In the genomic region with DNA sequence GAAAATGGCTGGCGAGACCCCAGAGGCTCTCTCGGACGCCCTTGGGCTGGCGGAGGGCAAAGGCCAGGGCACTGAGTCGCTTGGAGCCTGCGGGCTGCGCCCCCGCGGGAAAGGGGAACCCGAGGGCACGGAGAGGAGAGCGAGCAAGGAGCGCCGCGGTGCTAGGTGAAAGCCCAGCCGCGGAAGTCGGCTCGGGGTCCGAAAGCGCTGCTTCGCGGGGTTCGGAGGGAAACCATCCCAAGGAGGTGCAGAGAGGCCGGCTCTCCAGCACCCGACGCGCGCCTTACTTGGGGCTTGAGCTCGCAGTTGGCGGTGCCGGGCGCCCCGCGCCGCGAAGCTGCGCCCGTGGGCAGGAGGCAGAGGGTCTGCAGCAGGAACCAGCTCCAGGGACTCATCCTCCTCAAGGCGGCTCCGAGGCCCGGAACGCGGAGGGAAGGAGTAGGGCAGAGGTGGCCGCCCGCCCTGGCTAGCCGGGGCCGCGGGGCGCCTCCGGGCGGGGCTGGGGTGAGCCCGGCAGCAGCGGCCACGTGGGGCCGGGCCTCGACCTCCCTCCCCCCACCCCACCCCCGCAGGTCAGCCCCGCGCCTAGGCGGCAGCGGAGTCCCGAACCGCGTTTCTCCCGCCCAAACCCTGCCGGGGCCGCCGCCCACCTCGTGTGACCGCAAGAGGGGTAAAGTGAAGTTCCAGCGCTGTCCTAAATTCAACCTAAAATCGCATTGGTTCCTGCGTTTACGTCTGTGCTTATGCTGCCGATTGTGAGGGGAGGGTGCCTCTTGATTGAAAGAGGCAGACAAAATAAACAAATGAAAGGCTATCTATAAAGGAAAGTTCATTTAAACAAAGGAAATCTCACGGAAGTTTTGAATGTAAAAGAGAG, we compare ENCODE assay signal across 8 cellular contexts. TPM values are rescaled to one million over a fixed set of nuclear protein-coding genes. Genes with fewer than 3 reads are reported as not detected.
DNase-seq lines count a peak whose midpoint lies in the region; ATAC-seq, FAIRE-seq and TF ChIP-seq lines count a peak whose summit lies in the region.

A gene with protein sequence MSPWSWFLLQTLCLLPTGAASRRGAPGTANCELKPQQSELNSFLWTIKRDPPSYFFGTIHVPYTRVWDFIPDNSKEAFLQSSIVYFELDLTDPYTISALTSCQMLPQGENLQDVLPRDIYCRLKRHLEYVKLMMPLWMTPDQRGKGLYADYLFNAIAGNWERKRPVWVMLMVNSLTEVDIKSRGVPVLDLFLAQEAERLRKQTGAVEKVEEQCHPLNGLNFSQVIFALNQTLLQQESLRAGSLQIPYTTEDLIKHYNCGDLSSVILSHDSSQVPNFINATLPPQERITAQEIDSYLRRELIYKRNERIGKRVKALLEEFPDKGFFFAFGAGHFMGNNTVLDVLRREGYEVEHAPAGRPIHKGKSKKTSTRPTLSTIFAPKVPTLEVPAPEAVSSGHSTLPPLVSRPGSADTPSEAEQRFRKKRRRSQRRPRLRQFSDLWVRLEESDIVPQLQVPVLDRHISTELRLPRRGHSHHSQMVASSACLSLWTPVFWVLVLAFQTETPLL (minus strand): TSS at position 440 of the 877 bp plus-strand sequence. CDS start 45 bp downstream, at position 395.

- TF ChIP-seq CTCF in RWPE1 (conservative IDR thresholded peaks at IDR 0.05; ENCODE audit: low read depth) (no peak), astrocyte (IDR thresholded peaks at IDR 0.05; ENCODE audit: insufficient read depth, low read depth, low read length) (no peak)

- ATAC-seq in HG03097 (IDR thresholded peaks at IDR 0.05; ENCODE audit: low FRiP score, unreplicated experiment) (no peak), HG03280 (IDR thresholded peaks at IDR 0.05; ENCODE audit: unreplicated experiment) (no peak), GM18861 (IDR thresholded peaks at IDR 0.05; ENCODE audit: unreplicated experiment) (no peak)

- peaks cover 16% of the 10 kb centered on the region for H3K4me1 Mint-ChIP-seq in astrocyte (ENCODE audit: low read depth, unreplicated experiment)

- H3K27me3 ChIP-seq in astrocyte (ENCODE audit: insufficient read depth, low read length): peaks cover 30% of the 10 kb centered on the region

- H3K36me3 Mint-ChIP-seq in astrocyte (ENCODE audit: low read depth, unreplicated experiment): no peaks in the 10 kb centered on the region

- H3K9me3 Mint-ChIP-seq in astrocyte (ENCODE audit: unreplicated experiment): no peaks in the 10 kb centered on the region

- H3K4me3 Mint-ChIP-seq in astrocyte (ENCODE audit: unreplicated experiment): peak within 1 kb of the TSS; percentile 86

- H3K4me2 ChIP-seq in astrocyte (ENCODE audit: low read length): peak within 1 kb of the TSS; percentile 94

- H3K36me3 ChIP-seq in astrocyte (ENCODE audit: insufficient read depth, low read length): no peaks in the 10 kb centered on the region

- H3K9me3 ChIP-seq in astrocyte (ENCODE audit: insufficient read depth, low read depth, low read length): no peaks in the 10 kb centered on the region

- H4K20me1 ChIP-seq in astrocyte (ENCODE audit: insufficient read depth, low read length): no peaks in the 10 kb centered on the region

- CTCF ChIA-PET in RWPE1 (lab: Yijun Ruan, JAX): interaction anchor here (0.7 to 2.1 kb wide), 4 partner anchors 16 to 832 kb away, joined by 3 to 6 read pairs (median 5); no protein-coding TSS in a partner anchor

- H2AFZ ChIP-seq in astrocyte (ENCODE audit: low read depth, low read length): peak within 1 kb of the TSS; percentile 77

- DNase-seq in GM19238 (ENCODE audit: insufficient read length, low spot score) (peak; percentile 23), RWPE1 (ENCODE audit: low spot score) (no peak), astrocyte (ENCODE audit: low read depth) (no peak), iPS-NIHi7 (ENCODE audit: extremely low spot score) (peak; percentile 63)
- DNase-seq in stimulated activated CD4-positive, alpha-beta T cell treated with anti-CD3 and anti-CD28 coated beads, Interleukin-1b, Interleukin-23, amount 100 ng/mL, for 4 hours (ENCODE audit: low read depth in 2 of 2): peak; percentile 41 to 47

- peak within 1 kb of the TSS; percentile 53 for H3K9ac ChIP-seq in astrocyte (ENCODE audit: low read length)

- POLR2A ChIA-PET in RWPE1 (lab: Yijun Ruan, JAX; ENCODE audit: low non-redundant PET): no interaction called here

- H3K4me3 ChIP-seq in astrocyte (ENCODE audit: insufficient read depth, low read depth, low read length): peak within 1 kb of the TSS; percentile 61

- FAIRE-seq in astrocyte (lab: Jason Lieb, UNC): no peak

- no peaks in the 10 kb centered on the region for H3K79me2 ChIP-seq in astrocyte (ENCODE audit: insufficient read depth, low read length)

- peaks cover 68% of the 10 kb centered on the region for H3K27me3 Mint-ChIP-seq in astrocyte (ENCODE audit: low read depth, unreplicated experiment)

- H3K4me1 ChIP-seq in astrocyte (ENCODE audit: insufficient read depth, low read length): peaks cover 21% of the 10 kb centered on the region

- peak within 1 kb of the TSS; percentile 67 for H3K27ac Mint-ChIP-seq in astrocyte (ENCODE audit: unreplicated experiment)

- H3K27ac ChIP-seq in RWPE1 (peak within 1 kb of the TSS; percentile 61), astrocyte (ENCODE audit: low read depth, low read length) (no peak within 1 kb of the TSS)

RNA-seq across cellular contexts. Expression of the gene that starts here (rescaled TPM):
- 2.6 and 3.2 TPM in 2 replicates for total RNA-seq in astrocyte

Comparison
In these comparisons a context has a peak if more than half of its experiments do, and no peak if none do; other contexts are left out.
1. DNase-seq: peak in GM19238 (single experiment), iPS-NIHi7 (single experiment) and stimulated activated CD4-positive, alpha-beta T cell treated with anti-CD3 and anti-CD28 coated beads, Interleukin-1b, Interleukin-23, amount 100 ng/mL, for 4 hours (2 of 2); none in RWPE1 (single experiment) and astrocyte (single experiment).